Comparison of ENCODE assay signal across 8 cellular contexts in the genomic region with DNA sequence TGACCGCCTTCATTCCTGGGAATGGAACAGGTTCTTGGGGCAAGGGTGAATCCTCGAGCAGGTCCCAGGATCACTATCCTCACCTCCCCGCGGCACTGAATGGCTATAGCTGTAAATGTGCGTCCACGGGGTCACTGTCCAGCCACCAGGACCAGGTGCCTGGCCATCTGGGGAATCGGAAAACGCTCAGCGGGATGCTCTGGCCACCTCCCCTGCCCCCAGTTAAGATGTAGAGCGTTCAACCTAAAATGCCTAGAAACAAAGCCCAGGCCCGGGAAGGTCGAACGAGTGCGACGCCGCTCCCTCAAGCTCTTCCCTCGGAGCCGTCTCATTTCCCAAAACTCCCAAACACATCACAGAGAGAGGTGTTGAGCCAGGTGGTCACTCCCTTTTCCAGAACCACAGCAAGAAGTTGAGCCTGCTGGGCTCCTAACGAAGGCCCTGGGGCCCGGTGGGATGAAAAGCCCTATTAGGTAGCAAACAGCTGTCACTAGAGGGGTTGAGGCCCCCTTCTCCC. TPM values are rescaled to one million over a fixed set of nuclear protein-coding genes. Genes with fewer than 3 reads are reported as not detected.
DNase-seq lines count a peak whose midpoint lies in the region; ATAC-seq and TF ChIP-seq lines count a peak whose summit lies in the region.

No MANE protein-coding gene starts in this region.

- H3K27me3 Mint-ChIP-seq in naive thymus-derived CD4-positive, alpha-beta T cell, result no peaks in the 10 kb centered on the region

- H3K4me1 ChIP-seq in OCI-LY1 (ENCODE audit: insufficient read depth, low read length, severe bottlenecking) (peaks cover 47% of the 10 kb centered on the region), endocrine pancreas (ENCODE audit: control insufficient read depth, insufficient read depth, low read length) (no peaks in the 10 kb centered on the region)
- H3K4me1 ChIP-seq in naive thymus-derived CD4-positive, alpha-beta T cell (ENCODE audit: control insufficient read depth in 2 of 2, insufficient read depth in 2 of 2, low read length in 2 of 2), result peaks cover 30 to 33% of the 10 kb centered on the region in 2 donors

- H3K36me3 ChIP-seq in OCI-LY1 (ENCODE audit: insufficient read depth, low read length) (no peaks in the 10 kb centered on the region), endocrine pancreas (ENCODE audit: control insufficient read depth, insufficient read depth, low read length) (peaks cover 2% of the 10 kb centered on the region)
- H3K36me3 ChIP-seq in naive thymus-derived CD4-positive, alpha-beta T cell (ENCODE audit: control insufficient read depth in 2 of 3, insufficient read depth in 3 of 3, low read length in 3 of 3), result peaks cover 0 to 18% (median 0%) of the 10 kb centered on the region in 3 experiments

- peak overlapping the region; percentile 98 for H3K27ac ChIP-seq in OCI-LY1 (ENCODE audit: low read depth, low read length, poor library complexity, severe bottlenecking)
- H3K27ac ChIP-seq in naive thymus-derived CD4-positive, alpha-beta T cell (ENCODE audit: low read depth, low read length), result peak overlapping the region; percentile 94

- H3K4me3 ChIP-seq in AG10803 (ENCODE audit: low read length) (peak overlapping the region; percentile 98), OCI-LY1 (ENCODE audit: low read depth, low read length, poor library complexity, severe bottlenecking) (peak overlapping the region; percentile 71), endocrine pancreas (ENCODE audit: control insufficient read depth, insufficient read depth, low read length) (peak overlapping the region; percentile 55)
- H3K4me3 ChIP-seq in naive thymus-derived CD4-positive, alpha-beta T cell (ENCODE audit: low read length), result peak overlapping the region; percentile 89

- peak overlapping the region; percentile 80 for H3K9ac ChIP-seq in OCI-LY1 (ENCODE audit: low read length)
- peak overlapping the region; percentile 96 for H3K9ac ChIP-seq in endocrine pancreas (ENCODE audit: control insufficient read depth, insufficient read depth, low read length)

- CTCF ChIA-PET in naive thymus-derived CD4-positive, alpha-beta T cell (lab: Charles Lee), result interaction anchor here (0.9 to 7.8 kb wide), 8 partner anchors 8 to 329 kb away, joined by 3 to 61 read pairs (median 5); a partner anchor contains a TSS

- no peak for ATAC-seq in naive thymus-derived CD4-positive, alpha-beta T cell
- no peak for ATAC-seq in GM18517 (IDR thresholded peaks at IDR 0.05; ENCODE audit: unreplicated experiment)
- ATAC-seq in HG03108 (IDR thresholded peaks at IDR 0.05; ENCODE audit: unreplicated experiment), result no peak

- H3K27ac Mint-ChIP-seq in naive thymus-derived CD4-positive, alpha-beta T cell, result peak overlapping the region; percentile 90 to 97 (median 92)

- intact Hi-C loops in naive thymus-derived CD4-positive, alpha-beta T cell (cut with micrococcal nuclease), result loop anchor here (1.0 to 5.0 kb wide), 10 partner anchors 19 to 1101 kb away; a partner anchor contains a TSS

- H3K9me3 ChIP-seq in OCI-LY1 (ENCODE audit: low read length) (no peaks in the 10 kb centered on the region), endocrine pancreas (ENCODE audit: control insufficient read depth, low read length) (no peaks in the 10 kb centered on the region)
- no peaks in the 10 kb centered on the region for H3K9me3 ChIP-seq in naive thymus-derived CD4-positive, alpha-beta T cell (ENCODE audit: control insufficient read depth in 2 of 3, low read length in 3 of 3)

- peak overlapping the region; percentile 83 for H3K4me2 ChIP-seq in OCI-LY1 (ENCODE audit: low read length)

- peaks cover 0 to 7% (median 0%) of the 10 kb centered on the region in 11 donors for H3K9me3 Mint-ChIP-seq in naive thymus-derived CD4-positive, alpha-beta T cell

- peaks cover 6% of the 10 kb centered on the region; the same call in 1 of the 2 replicates for H3K79me2 ChIP-seq in OCI-LY1 (ENCODE audit: insufficient read depth, low read length)

- peaks cover 0 to 20% (median 11%) of the 10 kb centered on the region in 5 donors for H3K36me3 Mint-ChIP-seq in naive thymus-derived CD4-positive, alpha-beta T cell

- peak overlapping the region; percentile 82 to 97 (median 94) for H3K4me3 Mint-ChIP-seq in naive thymus-derived CD4-positive, alpha-beta T cell

- TF ChIP-seq CTCF in AG10803 (conservative IDR thresholded peaks at IDR 0.05; ENCODE audit: low read length) (no peak), OCI-LY1 (IDR thresholded peaks at IDR 0.05; ENCODE audit: low read length) (no peak)

- no peak for DNase-seq in AG10803 (ENCODE audit: low read depth)
- no peak for DNase-seq in naive thymus-derived CD4-positive, alpha-beta T cell
- DNase-seq in DMS 273 treated with DMSO at 0.1 percent for 48 hours (lab: John Stamatoyannopoulos, UW), result no peak
- DNase-seq in NCI-H1436 (lab: John Stamatoyannopoulos, UW), result no peak

- POLR2A ChIA-PET in naive thymus-derived CD4-positive, alpha-beta T cell (lab: Charles Lee), result interaction anchor here (1.1 to 11.2 kb wide), 9 partner anchors 9 to 1052 kb away, joined by 3 to 264 read pairs (median 6); a partner anchor contains a TSS

- H3K27me3 ChIP-seq in OCI-LY1 (ENCODE audit: insufficient read depth, low read length) (no peaks in the 10 kb centered on the region), endocrine pancreas (ENCODE audit: control insufficient read depth, insufficient read depth, low read length) (no peaks in the 10 kb centered on the region)
- no peaks in the 10 kb centered on the region for H3K27me3 ChIP-seq in naive thymus-derived CD4-positive, alpha-beta T cell (ENCODE audit: control insufficient read depth in 2 of 2, insufficient read depth in 2 of 2, low read length in 2 of 2)

- no peaks in the 10 kb centered on the region for H3F3A ChIP-seq in OCI-LY1 (ENCODE audit: insufficient read depth, low read length)

- no peaks in the 10 kb centered on the region for H3K9me2 ChIP-seq in OCI-LY1 (ENCODE audit: low read depth, low read length)

- no peaks in the 10 kb centered on the region for H4K20me1 ChIP-seq in OCI-LY1 (ENCODE audit: insufficient read depth, low read length)

- H3K4me1 Mint-ChIP-seq in naive thymus-derived CD4-positive, alpha-beta T cell, result peaks cover 32 to 73% (median 59%) of the 10 kb centered on the region in 7 donors

- no peak overlapping the region for H2AFZ ChIP-seq in OCI-LY1 (ENCODE audit: low read length)

RNA-seq across cellular contexts. Expression of a gene that starts 0.8 kb away (rescaled TPM):
- 10 to 100 TPM; 54.1 to 74.8 (median 64.5) TPM for total RNA-seq in naive thymus-derived CD4-positive, alpha-beta T cell
- 10 to 100 TPM in 1 of 2 donors, 1 to 10 TPM in 1; 8.4 to 14.1 TPM for polyA plus RNA-seq in naive thymus-derived CD4-positive, alpha-beta T cell

RNA-seq across cellular contexts. Expression of a gene that starts 17.5 kb away (rescaled TPM):
- total RNA-seq in naive thymus-derived CD4-positive, alpha-beta T cell, result 100 to 1,000 TPM in 4 of 5 experiments, 10 to 100 TPM in 1; 78.5 to 126 (median 112) TPM
- 10 to 100 TPM; 23.0 to 51.2 TPM for polyA plus RNA-seq in naive thymus-derived CD4-positive, alpha-beta T cell

RNA-seq across cellular contexts. Expression of a gene that starts 25.6 kb away (rescaled TPM):
- total RNA-seq in naive thymus-derived CD4-positive, alpha-beta T cell, result 10 to 100 TPM; 11.1 to 19.5 (median 14.7) TPM
- polyA plus RNA-seq in naive thymus-derived CD4-positive, alpha-beta T cell, result 10 to 100 TPM; 17.8 to 30.1 TPM

RNA-seq across cellular contexts. Expression of a gene that starts 28.0 kb away (rescaled TPM):
- total RNA-seq in naive thymus-derived CD4-positive, alpha-beta T cell, result 10 to 100 TPM; 33.7 to 83.4 (median 49.2) TPM
- polyA plus RNA-seq in naive thymus-derived CD4-positive, alpha-beta T cell, result 10 to 100 TPM in 1 of 2 donors, 1 to 10 TPM in 1; 7.7 to 17.5 TPM

RNA-seq across cellular contexts. Expression of a gene that starts 39.5 kb away (rescaled TPM):
- total RNA-seq in naive thymus-derived CD4-positive, alpha-beta T cell, result 10 to 100 TPM in 3 of 5 experiments, 1 to 10 TPM in 2; 7.1 to 19.0 (median 10.2) TPM
- 1 to 10 TPM in 1 of 2 donors, under 1 TPM in 1; 0.20 to 1.0 TPM for polyA plus RNA-seq in naive thymus-derived CD4-positive, alpha-beta T cell
